In the genomic region with DNA sequence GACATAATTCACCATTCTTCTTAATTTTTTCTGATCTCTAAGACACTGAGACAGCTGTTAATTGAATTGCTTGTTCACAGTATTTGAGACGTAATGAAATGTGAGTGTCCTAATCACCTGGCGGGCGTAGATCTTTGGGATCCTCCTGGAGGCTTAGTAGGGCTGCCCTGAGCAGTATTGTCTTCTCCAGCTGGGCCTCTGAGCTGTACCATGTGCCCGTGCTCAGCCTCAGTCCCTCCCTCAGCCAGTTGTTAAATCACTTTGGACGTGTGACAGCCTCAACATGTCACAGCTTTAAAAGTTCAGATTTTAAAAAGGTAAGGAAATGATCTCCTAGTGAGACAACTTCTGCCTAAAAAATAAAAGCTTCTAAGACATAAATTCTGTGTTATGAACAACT, we compare ENCODE assay signal across 15 cellular contexts. TPM values are rescaled to one million over a fixed set of nuclear protein-coding genes. Genes with fewer than 3 reads are reported as not detected.
DNase-seq lines count a peak whose midpoint lies in the region; ATAC-seq and TF ChIP-seq lines count a peak whose summit lies in the region.
"Had no signal": no experiment of that assay in that cellular context is flagged by ENCODE, and none has a peak within 500 bp of the region (broad histone marks: within the 10 kb centered on the region; RNA-seq: fewer than 3 reads in every experiment).

No MANE protein-coding gene starts in this region.

- H3K36me3 ChIP-seq in right atrium auricular region: no peaks in the 10 kb centered on the region
- no peaks in the 10 kb centered on the region for H3K36me3 ChIP-seq in Karpas-422 (ENCODE audit: insufficient read depth, low read length)

- no peaks in the 10 kb centered on the region for H3K27me3 ChIP-seq in right atrium auricular region
- no peaks in the 10 kb centered on the region for H3K27me3 ChIP-seq in Karpas-422 (ENCODE audit: low read length)

- no peaks in the 10 kb centered on the region for H3K36me3 Mint-ChIP-seq in WTC11

- no peak overlapping the region for H2AFZ ChIP-seq in Karpas-422 (ENCODE audit: low read length)

- no peaks in the 10 kb centered on the region for H3K27me3 Mint-ChIP-seq in WTC11 (ENCODE audit: low read depth)
- H3K27me3 Mint-ChIP-seq: dendritic cell treated with granulocyte-macrophage colony-stimulating factor and Interleukin-4, amounts not matched to agents 40 ng/mL and 50 ng/mL, for 4 days had no signal

- H3K4me1 Mint-ChIP-seq in WTC11: peaks cover 80% of the 10 kb centered on the region

- H3K4me2 ChIP-seq in Karpas-422 (ENCODE audit: low read depth, low read length, poor library complexity, severe bottlenecking): no peak overlapping the region

- H3K9me3 Mint-ChIP-seq in WTC11: no peaks in the 10 kb centered on the region
- H3K9me3 Mint-ChIP-seq: dendritic cell treated with granulocyte-macrophage colony-stimulating factor and Interleukin-4, amounts not matched to agents 40 ng/mL and 50 ng/mL, for 4 days had no signal

- H3K4me3 ChIP-seq in right atrium auricular region: no peak overlapping the region
- H3K4me3 ChIP-seq in skin epidermis: no peak overlapping the region
- no peak overlapping the region for H3K4me3 ChIP-seq in Karpas-422 (ENCODE audit: low read length)

- POLR2A ChIA-PET in HEK293T (lab: Yijun Ruan, JAX) (interaction anchor here (0.8 kb wide), 1 partner anchor 9 kb away, joined by 3 read pairs; no protein-coding TSS in a partner anchor), WTC11 (lab: Charles Lee) (interaction anchor here (0.8 kb wide), 1 partner anchor 176 kb away, joined by 3 read pairs; no protein-coding TSS in a partner anchor)

- peaks cover 0 to 62% of the 10 kb centered on the region in 2 donors for H3K4me1 ChIP-seq in right atrium auricular region
- H3K4me1 ChIP-seq in Karpas-422 (ENCODE audit: low read length): no peaks in the 10 kb centered on the region

- no peak overlapping the region for H3K27ac Mint-ChIP-seq in WTC11
- H3K27ac Mint-ChIP-seq: B cell; dendritic cell treated with granulocyte-macrophage colony-stimulating factor and Interleukin-4, amounts not matched to agents 40 ng/mL and 50 ng/mL, for 4 days had no signal

- H3K27ac ChIP-seq in right atrium auricular region (peak overlapping the region; percentile 53 to 55), skin epidermis (peak overlapping the region in 12 of 21 experiments; percentile 4 to 70 (median 38)), caudate nucleus (ENCODE audit: low read depth, low read length) (no peak overlapping the region), Karpas-422 (ENCODE audit: low read length) (no peak overlapping the region)

- H3K4me3 Mint-ChIP-seq in WTC11: no peak overlapping the region
- H3K4me3 Mint-ChIP-seq: B cell; dendritic cell treated with granulocyte-macrophage colony-stimulating factor and Interleukin-4, amounts not matched to agents 40 ng/mL and 50 ng/mL, for 4 days had no signal

- no peaks in the 10 kb centered on the region for H3K9me2 ChIP-seq in Karpas-422 (replicated peaks; ENCODE audit: insufficient read depth, low read length)

- no peaks in the 10 kb centered on the region for H3K79me2 ChIP-seq in Karpas-422 (ENCODE audit: low read length)

- H3K9me3 ChIP-seq in right atrium auricular region (no peaks in the 10 kb centered on the region), Karpas-422 (ENCODE audit: low read length) (no peaks in the 10 kb centered on the region)

- TF ChIP-seq CTCF in WTC11 (IDR thresholded peaks at IDR 0.05) (no peak), right atrium auricular region (IDR thresholded peaks at IDR 0.05) (no peak)

- DNase-seq in HEK293T (ENCODE audit: extremely low spot score) (no peak), WTC11 (ENCODE audit: low spot score) (no peak), right atrium auricular region (ENCODE audit: low spot score) (no peak), NCI-H510A treated with DMSO at 0.1 percent for 48 hours (lab: John Stamatoyannopoulos, UW) (no peak), caudate nucleus (lab: John Stamatoyannopoulos, UW) (no peak), Karpas-422 (no peak), NCI-H187 treated with DMSO at 0.1 percent for 48 hours (lab: John Stamatoyannopoulos, UW) (no peak)
- DNase-seq: activated T-cell treated with anti-CD3 and anti-CD28 coated beads for 4 hours; kidney glomerular epithelial cell; NCI-H1436 treated with DMSO at 0.1 percent for 48 hours; NK-92 treated with Interleukin-12 subunit alpha and Interleukin-12 subunit beta, amount 100 ng/mL, for 24 hours had no signal

- no peak overlapping the region for H3K9ac ChIP-seq in Karpas-422 (ENCODE audit: low read length)

- CTCF ChIA-PET in HEK293T (lab: Yijun Ruan, JAX): interaction anchor here (0.6 to 1.1 kb wide), 2 partner anchors 24 to 257 kb away, joined by 3 read pairs; no protein-coding TSS in a partner anchor
- CTCF ChIA-PET in WTC11 (lab: Charles Lee): interaction anchor here (0.6 to 1.5 kb wide), 3 partner anchors 7 to 167 kb away, joined by 3 to 5 read pairs (median 4); no protein-coding TSS in a partner anchor

- ATAC-seq in WTC11: peak; percentile 26; the same call in 1 of the 2 replicates
- ATAC-seq: activated CD4-positive, CD25-positive, alpha-beta regulatory T cell treated with anti-CD3 and anti-CD28 coated beads, Interleukin-2, amount 50 U/mL, for 24 hours had no signal

- H4K20me1 ChIP-seq in Karpas-422 (ENCODE audit: insufficient read depth, low read depth, low read length): no peaks in the 10 kb centered on the region

TF ChIP-seq in HEK293T, 16 proteins besides CTCF, POLR2A, EP300 and RAD21:
- TF ChIP-seq, protein P1, sequence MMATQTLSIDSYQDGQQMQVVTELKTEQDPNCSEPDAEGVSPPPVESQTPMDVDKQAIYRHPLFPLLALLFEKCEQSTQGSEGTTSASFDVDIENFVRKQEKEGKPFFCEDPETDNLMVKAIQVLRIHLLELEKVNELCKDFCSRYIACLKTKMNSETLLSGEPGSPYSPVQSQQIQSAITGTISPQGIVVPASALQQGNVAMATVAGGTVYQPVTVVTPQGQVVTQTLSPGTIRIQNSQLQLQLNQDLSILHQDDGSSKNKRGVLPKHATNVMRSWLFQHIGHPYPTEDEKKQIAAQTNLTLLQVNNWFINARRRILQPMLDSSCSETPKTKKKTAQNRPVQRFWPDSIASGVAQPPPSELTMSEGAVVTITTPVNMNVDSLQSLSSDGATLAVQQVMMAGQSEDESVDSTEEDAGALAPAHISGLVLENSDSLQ (IDR thresholded peaks at IDR 0.05): 0 out of 2 replicates have a peak, but pooled peaks have one; percentile 16
- no peak for TF ChIP-seq ARNT (IDR thresholded peaks at IDR 0.05)
TF ChIP-seq in HEK293T: peak in this region for 1.

TF ChIP-seq in WTC11, 78 proteins besides CTCF, POLR2A, EP300 and RAD21 (continues in another document):
- TF ChIP-seq CBFB (CRISPR knock-in tag; IDR thresholded peaks at IDR 0.05; ENCODE audit: low read depth) (no peak), PRRX2 (CRISPR knock-in tag; IDR thresholded peaks at IDR 0.05) (no peak), GTF2I (CRISPR knock-in tag; conservative IDR thresholded peaks at IDR 0.05) (no peak), CREB1 (CRISPR knock-in tag; IDR thresholded peaks at IDR 0.05) (no peak), ZBTB21 (CRISPR knock-in tag; IDR thresholded peaks at IDR 0.05; ENCODE audit: borderline replicate concordance) (no peak), OVOL2 (CRISPR knock-in tag; IDR thresholded peaks at IDR 0.05; ENCODE audit: borderline replicate concordance) (no peak), IRF2 (CRISPR knock-in tag; IDR thresholded peaks at IDR 0.05; ENCODE audit: borderline replicate concordance, low read depth) (no peak)
- TF ChIP-seq, protein P2, sequence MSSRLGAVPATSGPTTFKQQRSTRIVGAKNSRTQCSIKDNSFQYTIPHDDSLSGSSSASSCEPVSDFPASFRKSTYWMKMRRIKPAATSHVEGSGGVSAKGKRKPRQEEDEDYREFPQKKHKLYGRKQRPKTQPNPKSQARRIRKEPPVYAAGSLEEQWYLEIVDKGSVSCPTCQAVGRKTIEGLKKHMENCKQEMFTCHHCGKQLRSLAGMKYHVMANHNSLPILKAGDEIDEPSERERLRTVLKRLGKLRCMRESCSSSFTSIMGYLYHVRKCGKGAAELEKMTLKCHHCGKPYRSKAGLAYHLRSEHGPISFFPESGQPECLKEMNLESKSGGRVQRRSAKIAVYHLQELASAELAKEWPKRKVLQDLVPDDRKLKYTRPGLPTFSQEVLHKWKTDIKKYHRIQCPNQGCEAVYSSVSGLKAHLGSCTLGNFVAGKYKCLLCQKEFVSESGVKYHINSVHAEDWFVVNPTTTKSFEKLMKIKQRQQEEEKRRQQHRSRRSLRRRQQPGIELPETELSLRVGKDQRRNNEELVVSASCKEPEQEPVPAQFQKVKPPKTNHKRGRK (CRISPR knock-in tag; IDR thresholded peaks at IDR 0.05; ENCODE audit: borderline replicate concordance): no peak
- TF ChIP-seq, protein P3, sequence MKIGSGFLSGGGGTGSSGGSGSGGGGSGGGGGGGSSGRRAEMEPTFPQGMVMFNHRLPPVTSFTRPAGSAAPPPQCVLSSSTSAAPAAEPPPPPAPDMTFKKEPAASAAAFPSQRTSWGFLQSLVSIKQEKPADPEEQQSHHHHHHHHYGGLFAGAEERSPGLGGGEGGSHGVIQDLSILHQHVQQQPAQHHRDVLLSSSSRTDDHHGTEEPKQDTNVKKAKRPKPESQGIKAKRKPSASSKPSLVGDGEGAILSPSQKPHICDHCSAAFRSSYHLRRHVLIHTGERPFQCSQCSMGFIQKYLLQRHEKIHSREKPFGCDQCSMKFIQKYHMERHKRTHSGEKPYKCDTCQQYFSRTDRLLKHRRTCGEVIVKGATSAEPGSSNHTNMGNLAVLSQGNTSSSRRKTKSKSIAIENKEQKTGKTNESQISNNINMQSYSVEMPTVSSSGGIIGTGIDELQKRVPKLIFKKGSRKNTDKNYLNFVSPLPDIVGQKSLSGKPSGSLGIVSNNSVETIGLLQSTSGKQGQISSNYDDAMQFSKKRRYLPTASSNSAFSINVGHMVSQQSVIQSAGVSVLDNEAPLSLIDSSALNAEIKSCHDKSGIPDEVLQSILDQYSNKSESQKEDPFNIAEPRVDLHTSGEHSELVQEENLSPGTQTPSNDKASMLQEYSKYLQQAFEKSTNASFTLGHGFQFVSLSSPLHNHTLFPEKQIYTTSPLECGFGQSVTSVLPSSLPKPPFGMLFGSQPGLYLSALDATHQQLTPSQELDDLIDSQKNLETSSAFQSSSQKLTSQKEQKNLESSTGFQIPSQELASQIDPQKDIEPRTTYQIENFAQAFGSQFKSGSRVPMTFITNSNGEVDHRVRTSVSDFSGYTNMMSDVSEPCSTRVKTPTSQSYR (CRISPR knock-in tag; IDR thresholded peaks at IDR 0.05): no peak

RNA-seq across cellular contexts. Expression of a gene that starts 35.5 kb away (rescaled TPM):
- total RNA-seq in WTC11 (2021) (116 to 125 TPM (median 120 TPM) in 3 replicates), right atrium auricular region (10 to 100 TPM; 32.1 to 64.1 TPM)
- total RNA-seq in Karpas-422 (2014; rRNA removed; shearing (Covaris generic); ENCODE audit: low replicate concordance): 0.56 and 5.4 TPM in 2 replicates

Comparison
In these comparisons a context has a peak if more than half of its experiments do, and no peak if none do; other contexts are left out.
1. H3K27ac ChIP-seq: peak in right atrium auricular region (2 of 2) and skin epidermis (12 of 21); none in caudate nucleus (single experiment) and Karpas-422 (single experiment).